ENCODE assay signal across 2 cellular contexts in genomic region chr11:44812971-44813370, GRCh38.
TF ChIP-seq lines count a peak whose summit lies in the region.

No MANE protein-coding gene starts in this region.

TF ChIP-seq in IMR-90, 13 proteins besides CTCF, POLR2A, EP300 and RAD21:
- no peak for TF ChIP-seq ELK1 (IDR thresholded peaks at IDR 0.05; ENCODE audit: borderline replicate concordance, low read depth, low read length)
- no peak for TF ChIP-seq USF2 (IDR thresholded peaks at IDR 0.05; ENCODE audit: low read depth, low read length)
- no peak for TF ChIP-seq CHD1 (IDR thresholded peaks at IDR 0.05; ENCODE audit: low read depth, low read length)
- no peak for TF ChIP-seq RFX5 (IDR thresholded peaks at IDR 0.05; ENCODE audit: low read depth, low read length)
- TF ChIP-seq SMC3 (IDR thresholded peaks at IDR 0.05; ENCODE audit: low read depth, low read length) = no peak
- TF ChIP-seq RCOR1 (IDR thresholded peaks at IDR 0.05; ENCODE audit: insufficient replicate concordance, low read length) = no peak
- no peak for TF ChIP-seq FOS (IDR thresholded peaks at IDR 0.05; ENCODE audit: low read depth, low read length)
- no peak for TF ChIP-seq BHLHE40 (IDR thresholded peaks at IDR 0.05; ENCODE audit: low read depth, low read length)
- TF ChIP-seq NFE2L2 (IDR thresholded peaks at IDR 0.05; ENCODE audit: low read depth, low read length) = no peak
- no peak for TF ChIP-seq MAFK (IDR thresholded peaks at IDR 0.05; ENCODE audit: low read depth, low read length)
- TF ChIP-seq CEBPB (IDR thresholded peaks at IDR 0.05; ENCODE audit: low read depth, low read length) = no peak
- TF ChIP-seq MAZ (IDR thresholded peaks at IDR 0.05; ENCODE audit: borderline replicate concordance, low read depth, low read length) = no peak
- no peak for TF ChIP-seq MXI1 (IDR thresholded peaks at IDR 0.05; ENCODE audit: borderline replicate concordance, low read depth, low read length)

TF ChIP-seq in endothelial cell of umbilical vein, 7 proteins besides CTCF, POLR2A, EP300 and RAD21:
- TF ChIP-seq JUN (IDR thresholded peaks at IDR 0.05; ENCODE audit: borderline replicate concordance, insufficient read depth, insufficient read length, low read depth) (no peak), MAX (IDR thresholded peaks at IDR 0.05; ENCODE audit: insufficient read depth, insufficient read length) (no peak), GATA2 (IDR thresholded peaks at IDR 0.05; ENCODE audit: insufficient read depth, insufficient read length, low read depth, low read length) (no peak), POLR2AphosphoS5 (IDR thresholded peaks at IDR 0.05; ENCODE audit: insufficient read depth, low read depth, low read length) (no peak), FOS (IDR thresholded peaks at IDR 0.05; ENCODE audit: borderline replicate concordance, insufficient read depth, low read length) (no peak), EZH2 (IDR thresholded peaks at IDR 0.05; ENCODE audit: borderline replicate concordance, low read depth, low read length, severe bottlenecking) (no peak), MYC (IDR thresholded peaks at IDR 0.05; ENCODE audit: low read depth, low read length) (no peak)
TF ChIP-seq in endothelial cell of umbilical vein: peak in this region for 0.
